ENCODE assay signal across 11 cellular contexts in the genomic region with DNA sequence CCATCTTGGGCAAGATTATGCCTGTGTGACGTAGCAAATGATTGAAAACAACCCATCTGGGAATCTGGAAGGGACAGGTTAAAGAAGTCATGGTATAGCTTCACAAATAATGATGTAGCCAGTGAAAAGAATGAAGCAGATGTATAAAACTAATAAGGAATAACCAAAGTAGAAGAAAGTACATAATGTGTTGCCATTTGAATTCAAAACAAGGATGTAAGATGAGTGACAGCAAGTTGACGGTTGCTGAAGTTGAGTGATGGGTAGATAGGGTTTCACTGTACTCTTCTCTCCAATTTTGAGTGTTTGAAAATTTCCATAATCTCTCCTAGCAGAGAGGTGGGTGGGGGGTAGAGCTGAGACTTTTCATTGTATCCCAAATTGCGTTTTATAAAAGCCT.
"Had no signal": no experiment of that assay in that cellular context is flagged by ENCODE, and none has a peak within 500 bp of the region (broad histone marks: within the 10 kb centered on the region; RNA-seq: fewer than 3 reads in every experiment).

No MANE protein-coding gene starts in this region.

- ATAC-seq: GM23338, HCT116 had no signal

- H3K27ac Mint-ChIP-seq: GM23338, H9, HFFc6 had no signal

- H3K36me3 ChIP-seq: HAP-1 had no signal

- H2AFZ ChIP-seq: GM23248, GM23338 had no signal

- H3K4me3 Mint-ChIP-seq: GM23338, H9, HFFc6 had no signal

- H3K4me2 ChIP-seq: GM23338 had no signal

- FAIRE-seq: H1, H54 had no signal

- H3K4me1 Mint-ChIP-seq: GM23338 had no signal

- H3K27ac ChIP-seq: GM23248 had no signal

- H3K4me1 ChIP-seq: HAP-1 had no signal

- H3K9me3 ChIP-seq: HAP-1 had no signal

- H3K9ac ChIP-seq: GM23248 had no signal

- H3K4me3 ChIP-seq: GM23248, GM23338, HAP-1 had no signal

- DNase-seq: GM23248, GOT3, H7, H9, HCEC 1CT, HFFc6 had no signal
